Comparison of ENCODE assay signal across 22 cellular contexts in genomic region chr3:43859766-43860165, GRCh38.
"Had no signal": no experiment of that assay in that cellular context is flagged by ENCODE, and none has a peak within 500 bp of the region (broad histone marks: within the 10 kb centered on the region; RNA-seq: fewer than 3 reads in every experiment).

No MANE protein-coding gene starts in this region.

- H3K4me1 ChIP-seq: SJSA1 had no signal

- H3K4me3 ChIP-seq: SJSA1, SK-N-MC had no signal

- H3K9me3 ChIP-seq: SJSA1 had no signal

- FAIRE-seq: HTR-8/SVneo, RCC 7860 had no signal

- DNase-seq: KBM-7, MV-4-11, NCI-H1048, NCI-H1105, NCI-H1417, NCI-H146, NCI-H1694 treated with DMSO at 0.1 percent for 48 hours, NCI-H1930, NCI-H2081, NCI-H2107, NCI-H2227 treated with DMSO at 0.1 percent for 48 hours, NCI-H524 treated with DMSO at 0.1 percent for 48 hours, NCI-H69, NCI-H774, Right ventricle myocardium superior, RPMI8226, SIG-M5 had no signal

- H3K27ac ChIP-seq: HL-60, SJSA1, SK-N-MC had no signal
